ENCODE assay signal across 17 cellular contexts in the genomic region with DNA sequence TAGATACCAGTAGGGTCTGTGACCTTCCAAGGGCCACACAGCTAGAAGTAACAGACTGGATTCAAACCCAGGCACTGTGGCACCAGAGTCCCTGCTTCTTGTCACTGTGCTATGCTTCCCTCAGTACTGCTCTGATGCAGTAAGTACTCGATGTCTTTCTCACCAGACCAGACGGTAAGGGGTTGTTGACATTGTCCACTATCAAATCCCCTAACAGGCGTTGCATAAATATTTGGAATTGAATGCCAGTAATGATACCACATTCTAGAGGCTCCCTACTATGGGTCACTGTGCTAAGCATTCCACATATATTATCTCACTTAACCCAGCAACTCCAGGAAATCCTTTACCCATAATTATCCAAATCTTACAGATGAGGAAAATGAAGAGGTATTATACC.
A peak's percentile ranks its signal among the peaks of the same experiment; 100 is the strongest.
DNase-seq lines count a peak whose midpoint lies in the region; ATAC-seq, FAIRE-seq and TF ChIP-seq lines count a peak whose summit lies in the region.
"Had no signal": no experiment of that assay in that cellular context is flagged by ENCODE, and none has a peak within 500 bp of the region (broad histone marks: within the 10 kb centered on the region; RNA-seq: fewer than 3 reads in every experiment).

No MANE protein-coding gene starts in this region.

- no peak overlapping the region for H4K91ac ChIP-seq in trophoblast cell (ENCODE audit: low read depth, low read length)

- H3K18ac ChIP-seq in trophoblast cell (ENCODE audit: low read length) = no peak overlapping the region

- no peak overlapping the region for H4K8ac ChIP-seq in trophoblast cell (ENCODE audit: low read depth, low read length)

- H3K4ac ChIP-seq in trophoblast cell (ENCODE audit: low read depth, low read length) = no peak overlapping the region

- no peaks in the 10 kb centered on the region for H3K79me1 ChIP-seq in trophoblast cell (ENCODE audit: low read length)

- no TSS peak for BruUV-seq in endothelial cell of umbilical vein (replicated peaks; lab: Mats Ljungman, UMichigan)

- no peaks in the 10 kb centered on the region for H3K79me2 ChIP-seq in endothelial cell of umbilical vein (ENCODE audit: control insufficient read depth, insufficient read depth, low read length)
- H3K79me2 ChIP-seq in trophoblast cell (ENCODE audit: control insufficient read depth, insufficient read depth, low read length, poor library complexity) = no peaks in the 10 kb centered on the region

- H3K4me2 ChIP-seq in endothelial cell of umbilical vein (ENCODE audit: insufficient read depth, low read length) = no peak overlapping the region
- no peak overlapping the region for H3K4me2 ChIP-seq in trophoblast cell (ENCODE audit: low read length)

- DNase-seq in right lobe of liver (no peak), NCI-H69 (lab: John Stamatoyannopoulos, UW) (peak; percentile 6), endothelial cell of umbilical vein (ENCODE audit: low read depth, low spot score) (no peak), trophoblast cell (no peak), pancreas (no peak), NCI-H748 treated with DMSO at 0.1 percent for 48 hours (lab: John Stamatoyannopoulos, UW) (no peak)
- DNase-seq: ACHN; CD8-positive, alpha-beta T cell; DND-41; Peyer's patch; SJCRH30 had no signal

- TF ChIP-seq CTCF in liver (IDR thresholded peaks at IDR 0.05; ENCODE audit: low read depth, low read length, missing input control) (no peak), right lobe of liver (IDR thresholded peaks at IDR 0.05) (no peak), endothelial cell of umbilical vein (IDR thresholded peaks at IDR 0.05; ENCODE audit: extremely low read depth in 1 of 2, insufficient read depth in 1 of 2, low read depth in 1 of 2, low read length in 2 of 2) (no peak), pancreas (IDR thresholded peaks at IDR 0.05) (no peak)

- no peaks in the 10 kb centered on the region for H3K9me1 ChIP-seq in endothelial cell of umbilical vein (replicated peaks; ENCODE audit: control insufficient read depth, extremely low read depth, insufficient read depth, low read length)

- H3K23ac ChIP-seq in trophoblast cell (ENCODE audit: low read length) = peak overlapping the region; percentile 40

- CTCF ChIA-PET in endothelial cell of umbilical vein (lab: Charles Lee) = interaction anchor here (0.7 to 8.3 kb wide), 24 partner anchors 9 to 1411 kb away, joined by 3 to 211 read pairs (median 4); no protein-coding TSS in a partner anchor

- H4K20me1 ChIP-seq in endothelial cell of umbilical vein (replicated peaks; ENCODE audit: control insufficient read depth, extremely low read depth, insufficient read depth, low read length) = no peaks in the 10 kb centered on the region

- WGBS in liver = 74% methylated on average over 3 of the region's 3 CpGs
- WGBS in right lobe of liver (ENCODE audit: insufficient coverage, low coverage, low lambda C conversion rate, missing lambda C conversion rate) = 43% methylated on average over 2 of the region's 3 CpGs
- no CpG with 5 or more reads among the region's 3 CpGs for WGBS in trophoblast cell (ENCODE audit: extremely low coverage, insufficient coverage, insufficient read length)
- WGBS in pancreas, 2 donors = 39% methylated on average over 3 of the region's 3 CpGs

- H3K4me1 ChIP-seq in liver (ENCODE audit: control insufficient read depth in 4 of 4, insufficient read depth in 4 of 4, low read length in 3 of 4) (no peaks in the 10 kb centered on the region), right lobe of liver (no peaks in the 10 kb centered on the region), endothelial cell of umbilical vein (ENCODE audit: control insufficient read depth, extremely low read depth, insufficient read depth, low read length) (peaks cover 8% of the 10 kb centered on the region), trophoblast cell (ENCODE audit: control insufficient read depth in 1 of 2, insufficient read depth in 2 of 2, low read length in 2 of 2) (no peaks in the 10 kb centered on the region), pancreas (peaks cover 20 to 34% (median 33%) of the 10 kb centered on the region in 3 donors)
- H3K4me1 ChIP-seq: Peyer's patch, SJCRH30 had no signal

- no peak overlapping the region for H3K9ac ChIP-seq in liver (ENCODE audit: low read depth in 1 of 2, low read length in 2 of 2)
- no peak overlapping the region for H3K9ac ChIP-seq in endothelial cell of umbilical vein (replicated peaks; ENCODE audit: extremely low read depth, insufficient read depth, low read length)
- H3K9ac ChIP-seq in trophoblast cell (ENCODE audit: low read length) = no peak overlapping the region

- TF ChIP-seq POLR2A in right lobe of liver (IDR thresholded peaks at IDR 0.05) (no peak), endothelial cell of umbilical vein (IDR thresholded peaks at IDR 0.05; ENCODE audit: low read depth, low read length) (no peak)

- H4K12ac ChIP-seq in trophoblast cell (ENCODE audit: low read depth, low read length) = no peak overlapping the region

- H3K36me3 ChIP-seq in liver (ENCODE audit: control insufficient read depth in 4 of 4, insufficient read depth in 3 of 4, low read depth in 1 of 4, low read length in 3 of 4) (no peaks in the 10 kb centered on the region), right lobe of liver (no peaks in the 10 kb centered on the region), endothelial cell of umbilical vein (ENCODE audit: control insufficient read depth in 2 of 2, extremely low read depth in 1 of 2, insufficient read depth in 2 of 2, low read length in 2 of 2) (no peaks in the 10 kb centered on the region), trophoblast cell (ENCODE audit: control insufficient read depth in 1 of 2, insufficient read depth in 2 of 2, low read length in 2 of 2) (no peaks in the 10 kb centered on the region), pancreas (no peaks in the 10 kb centered on the region)
- H3K36me3 ChIP-seq: Peyer's patch, SJCRH30 had no signal

- H3K27ac ChIP-seq in liver (ENCODE audit: low read depth in 1 of 2, low read length in 2 of 2) (no peak overlapping the region), right lobe of liver (no peak overlapping the region), endothelial cell of umbilical vein (ENCODE audit: insufficient read depth, low read depth, low read length) (no peak overlapping the region), trophoblast cell (ENCODE audit: low read depth, low read length) (no peak overlapping the region), pancreas (no peak overlapping the region)
- H3K27ac ChIP-seq: 22Rv1, Peyer's patch, SJCRH30 had no signal

- H2BK12ac ChIP-seq in trophoblast cell (ENCODE audit: low read length) = no peak overlapping the region

- peak overlapping the region; percentile 23 for H2AFZ ChIP-seq in endothelial cell of umbilical vein (ENCODE audit: low read depth, low read length)
- no peak overlapping the region for H2AFZ ChIP-seq in trophoblast cell (ENCODE audit: insufficient read depth, low read length, poor library complexity)

- no peak for TF ChIP-seq RAD21 in liver (IDR thresholded peaks at IDR 0.05)

- FAIRE-seq in endothelial cell of umbilical vein (lab: Jason Lieb, UNC) (no peak), pancreas (lab: Jason Lieb, UNC) (no peak)
- FAIRE-seq: GM18507, H1, K562 had no signal

- intact Hi-C loops in right lobe of liver (cut with DNase I) (no loop called here), endothelial cell of umbilical vein (cut with micrococcal nuclease) (loop anchor here (1.0 to 5.0 kb wide), 7 partner anchors 106 to 1263 kb away; no protein-coding TSS in a partner anchor), pancreas (cut with DNase I) (loop anchor here in 2 of 3 donors (5.0 to 10.0 kb wide), 2 partner anchors 105 to 107 kb away; no protein-coding TSS in a partner anchor)

- H3K27me3 ChIP-seq in liver (ENCODE audit: control insufficient read depth in 4 of 4, insufficient read depth in 4 of 4, low read length in 3 of 4) (peaks cover 0 to 7% (median 0%) of the 10 kb centered on the region in 4 donors), right lobe of liver (no peaks in the 10 kb centered on the region), endothelial cell of umbilical vein (ENCODE audit: control insufficient read depth in 2 of 2, insufficient read depth in 2 of 2, low read length in 2 of 2) (no peaks in the 10 kb centered on the region), trophoblast cell (ENCODE audit: insufficient read depth, low read length) (no peaks in the 10 kb centered on the region), pancreas (no peaks in the 10 kb centered on the region)
- H3K27me3 ChIP-seq: Peyer's patch had no signal

- no peak overlapping the region for H2BK120ac ChIP-seq in trophoblast cell (ENCODE audit: insufficient read depth, low read length, poor library complexity)

- dilution Hi-C loops in endothelial cell of umbilical vein (cut with MboI; ENCODE audit: extremely low pct_ligation_motif_present, low sequenced_read_pairs) = no loop called here

- POLR2A ChIA-PET in endothelial cell of umbilical vein (lab: Charles Lee) = no interaction called here

- no peaks in the 10 kb centered on the region for H3K9me3 ChIP-seq in liver (ENCODE audit: control insufficient read depth in 4 of 4, low read length in 3 of 4)
- H3K9me3 ChIP-seq in right lobe of liver = no peaks in the 10 kb centered on the region
- no peaks in the 10 kb centered on the region for H3K9me3 ChIP-seq in endothelial cell of umbilical vein (replicated peaks; ENCODE audit: control insufficient read depth, insufficient read depth, low read length)
- no peaks in the 10 kb centered on the region for H3K9me3 ChIP-seq in trophoblast cell (ENCODE audit: insufficient read depth, low read depth, low read length)
- H3K9me3 ChIP-seq in pancreas = no peaks in the 10 kb centered on the region
- H3K9me3 ChIP-seq: Peyer's patch, SJCRH30 had no signal

- H2AK5ac ChIP-seq in trophoblast cell (ENCODE audit: low read length) = no peak overlapping the region

- no peak overlapping the region for H3K4me3 ChIP-seq in liver (ENCODE audit: low read depth in 1 of 3, low read length in 3 of 3)
- no peak overlapping the region for H3K4me3 ChIP-seq in right lobe of liver
- H3K4me3 ChIP-seq in endothelial cell of umbilical vein (replicated peaks in 1 of 3; ENCODE audit: insufficient read depth in 1 of 3, low read depth in 1 of 3, low read length in 3 of 3) = no peak overlapping the region
- no peak overlapping the region for H3K4me3 ChIP-seq in trophoblast cell (ENCODE audit: low read depth, low read length)
- no peak overlapping the region for H3K4me3 ChIP-seq in pancreas
- H3K4me3 ChIP-seq: K562, Peyer's patch, SJCRH30 had no signal

- ATAC-seq in right lobe of liver (no peak), GM18517 (IDR thresholded peaks at IDR 0.05; ENCODE audit: unreplicated experiment) (no peak), pancreas (no peak)
- ATAC-seq: CD8-positive, alpha-beta T cell had no signal

- H3K14ac ChIP-seq in trophoblast cell (ENCODE audit: low read length) = no peak overlapping the region

- H2BK5ac ChIP-seq in trophoblast cell (ENCODE audit: low read depth, low read length, poor library complexity) = no peak overlapping the region

TF ChIP-seq in liver, 16 proteins besides CTCF, POLR2A, EP300 and RAD21:
- no peak for TF ChIP-seq EGR1 (IDR thresholded peaks at IDR 0.05; ENCODE audit: low read depth in 2 of 2)
- peak; percentile 7 to 13 for TF ChIP-seq RXRA (IDR thresholded peaks at IDR 0.05)

TF ChIP-seq in endothelial cell of umbilical vein, 7 proteins besides CTCF, POLR2A, EP300 and RAD21 (continues in another document):
- no peak for TF ChIP-seq JUN (IDR thresholded peaks at IDR 0.05; ENCODE audit: borderline replicate concordance, insufficient read depth, insufficient read length, low read depth)
- TF ChIP-seq MYC (IDR thresholded peaks at IDR 0.05; ENCODE audit: low read depth, low read length) = no peak

Comparison
In these comparisons a context has a peak if more than half of its experiments do, and no peak if none do; other contexts are left out.
1. intact Hi-C loops: an anchor here in endothelial cell of umbilical vein (1.0 to 5.0 kb wide) and pancreas (5.0 to 10.0 kb wide); none called in right lobe of liver.